Comparison of ENCODE assay signal across 8 cellular contexts in the genomic region with DNA sequence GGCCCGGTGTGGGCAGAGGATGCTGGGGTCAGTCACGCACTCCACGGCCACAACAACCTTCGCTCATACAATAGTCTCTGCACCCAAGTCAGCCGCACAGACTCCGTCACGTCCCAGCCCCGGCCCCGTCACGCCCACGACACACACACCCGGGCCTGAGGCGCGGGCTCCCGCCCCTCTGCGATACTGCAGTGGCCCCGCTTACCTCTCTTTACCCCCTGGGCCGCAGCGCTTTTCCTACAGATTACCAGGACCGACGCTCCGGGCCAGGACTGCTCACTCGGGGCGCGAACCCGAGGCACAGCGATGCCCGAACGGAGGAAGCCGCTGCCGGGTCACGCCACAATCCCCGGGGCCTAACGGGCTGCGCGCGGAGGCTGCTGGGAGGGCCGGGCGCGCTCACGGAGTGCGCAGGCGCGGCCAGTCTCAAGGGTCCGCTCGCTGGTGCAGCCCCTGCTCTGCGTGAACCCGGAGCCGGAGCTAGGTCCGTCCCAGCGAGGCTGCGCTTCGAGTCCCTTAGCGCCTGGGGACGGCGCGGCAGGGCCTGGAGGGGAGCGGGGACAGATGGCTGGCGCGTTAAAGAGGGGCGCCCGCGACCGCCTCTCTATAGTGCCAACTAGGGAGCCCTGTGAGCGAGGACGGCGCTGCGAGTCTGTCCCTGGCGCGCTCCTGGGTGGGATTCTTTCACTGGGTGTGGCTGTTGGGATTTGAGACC. TPM values are rescaled to one million over a fixed set of nuclear protein-coding genes. Genes with fewer than 3 reads are reported as not detected.
A peak's percentile ranks its signal among the peaks of the same experiment; 100 is the strongest.
DNase-seq lines count a peak whose midpoint lies in the region; ATAC-seq lines count a peak whose summit lies in the region.

A gene (minus strand): TSS at position 358 of the 715 bp plus-strand sequence. CDS start 8,855 bp downstream, outside the sequence.

- H3K27ac ChIP-seq in mesodermal cell (ENCODE audit: low read depth, low read length, severe bottlenecking): peak within 1 kb of the TSS; percentile 93

- no peaks in the 10 kb centered on the region for H3K27me3 ChIP-seq in endocrine pancreas (ENCODE audit: control insufficient read depth, insufficient read depth, low read length)

- DNase-seq in NCI-H69 (lab: John Stamatoyannopoulos, UW): peak; percentile 85
- DNase-seq in activated CD8-positive, alpha-beta memory T cell treated with anti-CD3 and anti-CD28 coated beads for 48 hours (ENCODE audit: low read depth in 2 of 3, low spot score in 2 of 3): peak; percentile 42 to 68 (median 49)
- DNase-seq in stimulated activated CD8-positive, alpha-beta memory T cell treated with anti-CD3 and anti-CD28 coated beads, Interleukin-15, amount 100 ng/mL, for 1 hour (ENCODE audit: low read depth): peak; percentile 37

- H3K9me3 ChIP-seq in endocrine pancreas (ENCODE audit: control insufficient read depth, low read length): no peaks in the 10 kb centered on the region
- peaks cover 55% of the 10 kb centered on the region for H3K9me3 ChIP-seq in mesodermal cell (ENCODE audit: control insufficient read depth, low read length)

- H3K4me3 ChIP-seq in endocrine pancreas (ENCODE audit: control insufficient read depth, insufficient read depth, low read length): peak within 1 kb of the TSS; percentile 62
- peak within 1 kb of the TSS; percentile 72 for H3K4me3 ChIP-seq in mesodermal cell (ENCODE audit: extremely low read depth, insufficient read depth, low read length, poor library complexity, severe bottlenecking)

- no peaks in the 10 kb centered on the region for H3K36me3 ChIP-seq in endocrine pancreas (ENCODE audit: control insufficient read depth, insufficient read depth, low read length)
- H3K36me3 ChIP-seq in mesodermal cell (ENCODE audit: control insufficient read depth, insufficient read depth, low read length): peaks cover 39% of the 10 kb centered on the region

- 1% methylated on average over 55 to 64 of the region's 70 CpGs for WGBS in mesodermal cell (ENCODE audit: insufficient coverage in 2 of 2), 2 experiments

- H3K4me1 ChIP-seq in endocrine pancreas (ENCODE audit: control insufficient read depth, insufficient read depth, low read length) (peaks cover 8% of the 10 kb centered on the region), mesodermal cell (ENCODE audit: control insufficient read depth, insufficient read depth, low read length, poor library complexity, severe bottlenecking) (no peaks in the 10 kb centered on the region)

- H3K9ac ChIP-seq in endocrine pancreas (ENCODE audit: control insufficient read depth, insufficient read depth, low read length): peak within 1 kb of the TSS; percentile 94

- ATAC-seq in GM18511 (IDR thresholded peaks at IDR 0.05; ENCODE audit: unreplicated experiment) (peak; percentile 90), HG03108 (IDR thresholded peaks at IDR 0.05; ENCODE audit: unreplicated experiment) (peak; percentile 80), GM19328 (IDR thresholded peaks at IDR 0.05; ENCODE audit: unreplicated experiment) (no peak)

RNA-seq across cellular contexts. Expression of the gene that starts here (rescaled TPM):
- 11.2 TPM for polyA plus RNA-seq in mesodermal cell (2013, experiment 1 of 2)
- polyA plus RNA-seq in mesodermal cell (2013, experiment 2 of 2): 12.1 TPM
